16 cellular contexts compared by ENCODE assay signal in the genomic region with DNA sequence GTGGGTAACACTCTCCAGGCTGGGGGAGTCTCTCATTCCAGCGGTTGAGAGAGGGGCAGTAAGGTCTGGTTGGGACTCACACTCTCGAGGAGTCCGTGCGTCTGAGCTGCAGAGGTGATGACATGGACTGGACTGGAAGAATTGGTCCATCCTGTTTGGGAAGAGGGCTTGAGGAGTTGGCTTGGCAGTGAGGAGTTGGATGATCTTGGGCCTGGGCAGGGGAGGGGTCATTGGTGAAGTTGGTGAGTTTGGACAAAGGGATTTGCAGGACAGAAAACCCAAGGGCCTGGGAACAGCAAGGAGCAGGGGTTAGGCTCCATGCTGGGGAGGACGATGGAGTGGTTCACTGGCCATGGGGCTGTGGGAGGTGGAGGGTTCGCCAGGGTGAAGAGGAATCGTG. TPM values are rescaled to one million over a fixed set of nuclear protein-coding genes. Genes with fewer than 3 reads are reported as not detected.
A peak's percentile ranks its signal among the peaks of the same experiment; 100 is the strongest.
DNase-seq lines count a peak whose midpoint lies in the region; FAIRE-seq and TF ChIP-seq lines count a peak whose summit lies in the region.
"Had no signal": no experiment of that assay in that cellular context is flagged by ENCODE, and none has a peak within 500 bp of the region (broad histone marks: within the 10 kb centered on the region; RNA-seq: fewer than 3 reads in every experiment).

No MANE protein-coding gene starts in this region.

- 76 to 82% (median 81%) methylated on average over 7 of the region's 7 CpGs for WGBS in stomach, 5 donors

- no peaks in the 10 kb centered on the region for H3K9me3 Mint-ChIP-seq in activated T-cell treated with anti-CD3 and anti-CD28 coated beads, Interleukin-2, amount 50 U/mL, for 24 hours
- H3K9me3 Mint-ChIP-seq in astrocyte (ENCODE audit: unreplicated experiment) (no peaks in the 10 kb centered on the region), mesothelial cell of epicardium (no peaks in the 10 kb centered on the region)
- H3K9me3 Mint-ChIP-seq: activated T-cell treated with anti-CD3 and anti-CD28 coated beads, Interleukin-2, amount 50 U/mL, for 4 hours had no signal

- TF ChIP-seq POLR2A in stomach (IDR thresholded peaks at IDR 0.05): no peak

- H3K9me3 ChIP-seq in astrocyte (ENCODE audit: insufficient read depth, low read depth, low read length) (no peaks in the 10 kb centered on the region), stomach (no peaks in the 10 kb centered on the region)
- H3K9me3 ChIP-seq: sigmoid colon had no signal

- H3K4me1 ChIP-seq in astrocyte (ENCODE audit: insufficient read depth, low read length) (peaks cover 49% of the 10 kb centered on the region), stomach (peaks cover 81 to 92% (median 83%) of the 10 kb centered on the region in 4 donors)

- H3K36me3 Mint-ChIP-seq in activated T-cell treated with anti-CD3 and anti-CD28 coated beads, Interleukin-2, amount 50 U/mL, for 24 hours (ENCODE audit: low read depth): peaks cover 50% of the 10 kb centered on the region
- peaks cover 4% of the 10 kb centered on the region for H3K36me3 Mint-ChIP-seq in astrocyte (ENCODE audit: low read depth, unreplicated experiment)
- H3K36me3 Mint-ChIP-seq in mesothelial cell of epicardium: no peaks in the 10 kb centered on the region

- H3K79me2 ChIP-seq in astrocyte (ENCODE audit: insufficient read depth, low read length): peaks cover 88% of the 10 kb centered on the region

- TF ChIP-seq CTCF in astrocyte (IDR thresholded peaks at IDR 0.05; ENCODE audit: insufficient read depth, low read depth, low read length) (no peak), mesothelial cell of epicardium (IDR thresholded peaks at IDR 0.05; ENCODE audit: unreplicated experiment) (no peak), stomach (IDR thresholded peaks at IDR 0.05) (no peak)

- no peaks in the 10 kb centered on the region for H3K27me3 ChIP-seq in astrocyte (ENCODE audit: insufficient read depth, low read length)
- H3K27me3 ChIP-seq in stomach: no peaks in the 10 kb centered on the region
- H3K27me3 ChIP-seq: sigmoid colon had no signal

- TF ChIP-seq EP300 in stomach (IDR thresholded peaks at IDR 0.05): no peak

- H2AFZ ChIP-seq in astrocyte (ENCODE audit: low read depth, low read length): no peak overlapping the region

- H3K4me2 ChIP-seq in astrocyte (ENCODE audit: low read length): no peak overlapping the region

- H3K4me3 ChIP-seq in astrocyte (ENCODE audit: insufficient read depth, low read depth, low read length) (no peak overlapping the region), stomach (no peak overlapping the region)
- H3K4me3 ChIP-seq: sigmoid colon had no signal

- H3K4me3 Mint-ChIP-seq in activated T-cell treated with anti-CD3 and anti-CD28 coated beads, Interleukin-2, amount 50 U/mL, for 24 hours: no peak overlapping the region
- peak overlapping the region; percentile 36 for H3K4me3 Mint-ChIP-seq in astrocyte (ENCODE audit: unreplicated experiment)
- H3K4me3 Mint-ChIP-seq in mesothelial cell of epicardium: no peak overlapping the region

- DNase-seq in activated T-cell treated with anti-CD3 and anti-CD28 coated beads, Interleukin-2, amount 50 U/mL, for 24 hours: no peak
- no peak for DNase-seq in activated T-cell treated with anti-CD3 and anti-CD28 coated beads, Interleukin-2, amount 50 U/mL, for 1 hour
- no peak for DNase-seq in astrocyte (ENCODE audit: low read depth)
- no peak for DNase-seq in mesothelial cell of epicardium (ENCODE audit: low spot score in 2 of 2, unreplicated experiment in 2 of 2)
- DNase-seq in stomach: no peak
- no peak for DNase-seq in posterior cingulate gyrus
- DNase-seq in activated CD4-positive, alpha-beta T cell treated with anti-CD3 and anti-CD28 coated beads for 4 hours: no peak
- no peak for DNase-seq in pons (ENCODE audit: low spot score)
- DNase-seq: activated T-cell treated with anti-CD3 and anti-CD28 coated beads, Interleukin-2, amount 50 U/mL, for 4 hours; kidney; NCI-H1092; NCI-H226; sigmoid colon had no signal

- H3K9ac ChIP-seq in astrocyte (ENCODE audit: low read length): no peak overlapping the region

- intact Hi-C loops in stomach (cut with DNase I; ENCODE audit: low total_unique reads) (no loop called here), posterior cingulate gyrus (cut with DNase I) (no loop called here)

- H3K27ac ChIP-seq in astrocyte (ENCODE audit: low read depth, low read length): no peak overlapping the region
- peak overlapping the region; percentile 82 to 94 (median 87) for H3K27ac ChIP-seq in stomach

- FAIRE-seq in astrocyte (lab: Jason Lieb, UNC): no peak
- FAIRE-seq: A204.1, D721Med, endometrium, kidney had no signal

- H3K36me3 ChIP-seq in astrocyte (ENCODE audit: insufficient read depth, low read length) (no peaks in the 10 kb centered on the region), stomach (no peaks in the 10 kb centered on the region)
- H3K36me3 ChIP-seq: sigmoid colon had no signal

- peaks cover 81% of the 10 kb centered on the region for H4K20me1 ChIP-seq in astrocyte (ENCODE audit: insufficient read depth, low read length)

- H3K27me3 Mint-ChIP-seq in activated T-cell treated with anti-CD3 and anti-CD28 coated beads, Interleukin-2, amount 50 U/mL, for 24 hours: no peaks in the 10 kb centered on the region
- no peaks in the 10 kb centered on the region for H3K27me3 Mint-ChIP-seq in astrocyte (ENCODE audit: low read depth, unreplicated experiment)
- H3K27me3 Mint-ChIP-seq in mesothelial cell of epicardium (ENCODE audit: low read depth): no peaks in the 10 kb centered on the region

- H3K4me1 Mint-ChIP-seq in activated T-cell treated with anti-CD3 and anti-CD28 coated beads, Interleukin-2, amount 50 U/mL, for 24 hours (ENCODE audit: low read depth): peaks cover 68% of the 10 kb centered on the region
- peaks cover 67% of the 10 kb centered on the region for H3K4me1 Mint-ChIP-seq in astrocyte (ENCODE audit: low read depth, unreplicated experiment)
- peaks cover 60% of the 10 kb centered on the region for H3K4me1 Mint-ChIP-seq in mesothelial cell of epicardium

- H3K27ac Mint-ChIP-seq in activated T-cell treated with anti-CD3 and anti-CD28 coated beads, Interleukin-2, amount 50 U/mL, for 24 hours: peak overlapping the region; percentile 63
- H3K27ac Mint-ChIP-seq in astrocyte (ENCODE audit: unreplicated experiment) (peak overlapping the region; percentile 64), mesothelial cell of epicardium (peak overlapping the region; percentile 27)

RNA-seq across cellular contexts. Expression of gene PPP1R37, which starts 3.7 kb away (rescaled TPM):
- total RNA-seq in astrocyte (29.1 and 29.2 TPM in 2 replicates), mesothelial cell of epicardium (36.2 to 40.7 TPM (median 38.9 TPM) in 3 replicates), stomach (100 to 1,000 TPM in 1 of 5 donors, 10 to 100 TPM in 4; 25.7 to 268 (median 55.4) TPM)
- 10 to 100 TPM; 32.4 to 95.8 (median 39.7) TPM for polyA plus RNA-seq in stomach

RNA-seq across cellular contexts. Expression of gene GEMIN7, which starts 17.6 kb away (rescaled TPM):
- total RNA-seq in astrocyte: 44.8 and 46.0 TPM in 2 replicates
- 24.2 to 27.5 TPM (median 24.4 TPM) in 3 replicates for total RNA-seq in mesothelial cell of epicardium
- 100 to 1,000 TPM in 1 of 5 donors, 10 to 100 TPM in 2, 1 to 10 TPM in 2; 1.8 to 107 (median 11.2) TPM for total RNA-seq in stomach
- polyA plus RNA-seq in stomach: 10 to 100 TPM; 28.2 to 44.3 (median 36.0) TPM

RNA-seq across cellular contexts. Expression of gene ZNF296, which starts 20.4 kb away (rescaled TPM):
- total RNA-seq in astrocyte (3.0 and 3.1 TPM in 2 replicates), mesothelial cell of epicardium (0.99 to 1.1 TPM (median 1.1 TPM) in 3 replicates), stomach (10 to 100 TPM in 2 of 5 donors, 1 to 10 TPM in 1, under 1 TPM in 1, not detected in 1; 0.45 to 13.4 (median 7.4) TPM)
- 1 to 10 TPM; 2.7 to 7.0 (median 5.0) TPM for polyA plus RNA-seq in stomach

RNA-seq across cellular contexts. Expression of gene CLASRP, which starts 57.9 kb away (rescaled TPM):
- total RNA-seq in astrocyte (45.5 and 45.9 TPM in 2 replicates), mesothelial cell of epicardium (132 to 133 TPM (median 133 TPM) in 3 replicates), stomach (100 to 1,000 TPM in 3 of 5 donors, 10 to 100 TPM in 2; 27.0 to 491 (median 274) TPM)
- 100 to 1,000 TPM in 1 of 3 donors, 10 to 100 TPM in 2; 47.7 to 131 (median 86.6) TPM for polyA plus RNA-seq in stomach
